Comparison of ENCODE assay signal across 25 cellular contexts in genomic region chr3:129187857-129188256, GRCh38. TPM values are rescaled to one million over a fixed set of nuclear protein-coding genes. Genes with fewer than 3 reads are reported as not detected.
DNase-seq lines count a peak whose midpoint lies in the region; ATAC-seq and TF ChIP-seq lines count a peak whose summit lies in the region.
"Had no signal": no experiment of that assay in that cellular context is flagged by ENCODE, and none has a peak within 500 bp of the region (broad histone marks: within the 10 kb centered on the region; RNA-seq: fewer than 3 reads in every experiment).

No MANE protein-coding gene starts in this region.

- H3K27ac ChIP-seq in 22Rv1: peak overlapping the region; percentile 19; the same call in 1 of the 2 replicates
- H3K27ac ChIP-seq in ACC112 (ENCODE audit: low read depth, low read length): peak overlapping the region; percentile 6
- peak overlapping the region; percentile 94 for H3K27ac ChIP-seq in OCI-LY3 (ENCODE audit: low read length)
- H3K27ac ChIP-seq in brain microvascular endothelial cell: no peak overlapping the region
- H3K27ac ChIP-seq: HL-60, lower lobe of right lung, Peyer's patch, WERI-Rb-1 had no signal

- no peaks in the 10 kb centered on the region for H3K9me3 ChIP-seq in OCI-LY3 (ENCODE audit: insufficient read depth, low read length)
- H3K9me3 ChIP-seq: lower lobe of right lung, Peyer's patch, stomach had no signal

- ATAC-seq in HG03135 (IDR thresholded peaks at IDR 0.05; ENCODE audit: unreplicated experiment): no peak
- ATAC-seq: activated T-cell treated with anti-CD3 and anti-CD28 coated beads, Interleukin-2, amount 50 U/mL, for 4 hours; effector memory CD8-positive, alpha-beta T cell; esophagus mucosa; lower lobe of right lung had no signal

- no peak overlapping the region for H2AFZ ChIP-seq in ACC112 (ENCODE audit: low read length, unreplicated experiment)
- no peak overlapping the region for H2AFZ ChIP-seq in OCI-LY3 (ENCODE audit: low read depth, low read length)

- H3K27me3 Mint-ChIP-seq in brain: peaks cover 10% of the 10 kb centered on the region
- H3K27me3 Mint-ChIP-seq: effector memory CD8-positive, alpha-beta T cell; type B pancreatic cell had no signal

- peaks cover 2% of the 10 kb centered on the region for H3K36me3 Mint-ChIP-seq in brain
- H3K36me3 Mint-ChIP-seq: type B pancreatic cell had no signal

- H3K27me3 ChIP-seq in ACC112 (ENCODE audit: insufficient read depth, low read length): no peaks in the 10 kb centered on the region
- no peaks in the 10 kb centered on the region for H3K27me3 ChIP-seq in OCI-LY3 (ENCODE audit: low read depth, low read length)
- no peaks in the 10 kb centered on the region for H3K27me3 ChIP-seq in brain microvascular endothelial cell (replicated peaks)
- H3K27me3 ChIP-seq: Peyer's patch, stomach had no signal

- H3K4me1 ChIP-seq in ACC112 (ENCODE audit: control insufficient read depth, insufficient read depth, low read length, unreplicated experiment): peaks cover 8% of the 10 kb centered on the region
- H3K4me1 ChIP-seq in OCI-LY3 (ENCODE audit: low read length): peaks cover 52% of the 10 kb centered on the region

- peak overlapping the region; percentile 47 for H3K9ac ChIP-seq in OCI-LY3 (ENCODE audit: low read length)

- H3K4me2 ChIP-seq in OCI-LY3 (ENCODE audit: low read length): peak overlapping the region; percentile 65

- DNase-seq in RPMI8226 (no peak), brain microvascular endothelial cell (no peak)
- DNase-seq in activated CD4-positive, CD25-positive, alpha-beta regulatory T cell (lab: John Stamatoyannopoulos, UW): no peak
- DNase-seq: activated naive CD4-positive, alpha-beta T cell treated with Interleukin-2 at 50 U/mL for 16 hours; activated T-cell treated with anti-CD3 and anti-CD28 coated beads, Interleukin-2, amount 50 U/mL, for 4 hours; effector memory CD8-positive, alpha-beta T cell; foreskin melanocyte; islet precursor cell; lower lobe of right lung; NCI-H1417; NCI-H2107; NCI-H446 treated with DMSO at 0.1 percent for 48 hours; Peyer's patch; stimulated activated CD4-positive, alpha-beta T cell treated with anti-CD3 and anti-CD28 coated beads, Interleukin-4, amount 100 ng/mL, for 4 hours; stomach; WERI-Rb-1 had no signal

- H3K27ac Mint-ChIP-seq in brain: peak overlapping the region in 4 of 5 experiments; percentile 29 to 74 (median 52)
- H3K27ac Mint-ChIP-seq: effector memory CD8-positive, alpha-beta T cell; type B pancreatic cell had no signal

- H3K4me3 Mint-ChIP-seq in brain: peak overlapping the region in 1 of 5 experiments; percentile 29
- H3K4me3 Mint-ChIP-seq: activated T-cell treated with anti-CD3 and anti-CD28 coated beads, Interleukin-2, amount 50 U/mL, for 4 hours; effector memory CD8-positive, alpha-beta T cell; T-helper 2 cell treated with Interferon-gamma antibody and Interleukin-4, amounts not matched to agents 5 μg/mL and 100 μg/mL, for 36 hours; type B pancreatic cell had no signal

- peaks cover 31% of the 10 kb centered on the region for H3K4me1 Mint-ChIP-seq in brain

- H3K36me3 ChIP-seq in ACC112 (ENCODE audit: insufficient read depth, low read length) (no peaks in the 10 kb centered on the region), OCI-LY3 (replicated peaks; ENCODE audit: low read depth, low read length) (peaks cover under 1% of the 10 kb centered on the region), brain microvascular endothelial cell (replicated peaks) (peaks cover 4% of the 10 kb centered on the region)
- H3K36me3 ChIP-seq: lower lobe of right lung, Peyer's patch, stomach had no signal

- in situ Hi-C loops in brain microvascular endothelial cell (cut with HindIII; ENCODE audit: low pct_ligation_motif_present, low sequenced_read_pairs): no loop called here

- TF ChIP-seq CTCF in 22Rv1 (IDR thresholded peaks at IDR 0.05) (no peak), OCI-LY3 (IDR thresholded peaks at IDR 0.05; ENCODE audit: low read depth, low read length) (no peak), brain (conservative IDR thresholded peaks at IDR 0.05) (no peak), brain microvascular endothelial cell (IDR thresholded peaks at IDR 0.05; ENCODE audit: low read depth, low read length, missing control alignments) (no peak)

- H3K4me3 ChIP-seq in ACC112 (ENCODE audit: low read depth, low read length) (no peak overlapping the region), OCI-LY3 (ENCODE audit: low read length) (peak overlapping the region; percentile 24), brain microvascular endothelial cell (ENCODE audit: low read depth, low read length) (no peak overlapping the region)
- H3K4me3 ChIP-seq: lower lobe of right lung, Peyer's patch, stomach had no signal

- H3K79me2 ChIP-seq in ACC112 (ENCODE audit: control insufficient read depth, insufficient read depth, low read length, unreplicated experiment): peaks cover 24% of the 10 kb centered on the region
- peaks cover 40% of the 10 kb centered on the region for H3K79me2 ChIP-seq in OCI-LY3 (ENCODE audit: low read length)

- H3K9me3 Mint-ChIP-seq in brain: peaks cover 0 to 2% (median 0%) of the 10 kb centered on the region in 5 experiments
- H3K9me3 Mint-ChIP-seq: activated T-cell treated with anti-CD3 and anti-CD28 coated beads, Interleukin-2, amount 50 U/mL, for 4 hours; effector memory CD8-positive, alpha-beta T cell; T-helper 2 cell treated with Interferon-gamma antibody and Interleukin-4, amounts not matched to agents 5 μg/mL and 100 μg/mL, for 36 hours; type B pancreatic cell had no signal

- no peaks in the 10 kb centered on the region; the same call in 1 of the 2 replicates for H4K20me1 ChIP-seq in OCI-LY3 (ENCODE audit: insufficient read depth, low read length)

RNA-seq across cellular contexts. Expression of gene CNBP, which starts 4.2 kb away (rescaled TPM):
- 270 TPM for polyA plus RNA-seq in brain (ENCODE audit: insufficient read depth, low read depth, low replicate concordance)

RNA-seq across cellular contexts. Expression of gene ISY1, which starts 27.0 kb away (rescaled TPM):
- 33.2 TPM for polyA plus RNA-seq in brain (ENCODE audit: insufficient read depth, low read depth, low replicate concordance)
